Comparison of ENCODE assay signal across 29 cellular contexts in the genomic region with DNA sequence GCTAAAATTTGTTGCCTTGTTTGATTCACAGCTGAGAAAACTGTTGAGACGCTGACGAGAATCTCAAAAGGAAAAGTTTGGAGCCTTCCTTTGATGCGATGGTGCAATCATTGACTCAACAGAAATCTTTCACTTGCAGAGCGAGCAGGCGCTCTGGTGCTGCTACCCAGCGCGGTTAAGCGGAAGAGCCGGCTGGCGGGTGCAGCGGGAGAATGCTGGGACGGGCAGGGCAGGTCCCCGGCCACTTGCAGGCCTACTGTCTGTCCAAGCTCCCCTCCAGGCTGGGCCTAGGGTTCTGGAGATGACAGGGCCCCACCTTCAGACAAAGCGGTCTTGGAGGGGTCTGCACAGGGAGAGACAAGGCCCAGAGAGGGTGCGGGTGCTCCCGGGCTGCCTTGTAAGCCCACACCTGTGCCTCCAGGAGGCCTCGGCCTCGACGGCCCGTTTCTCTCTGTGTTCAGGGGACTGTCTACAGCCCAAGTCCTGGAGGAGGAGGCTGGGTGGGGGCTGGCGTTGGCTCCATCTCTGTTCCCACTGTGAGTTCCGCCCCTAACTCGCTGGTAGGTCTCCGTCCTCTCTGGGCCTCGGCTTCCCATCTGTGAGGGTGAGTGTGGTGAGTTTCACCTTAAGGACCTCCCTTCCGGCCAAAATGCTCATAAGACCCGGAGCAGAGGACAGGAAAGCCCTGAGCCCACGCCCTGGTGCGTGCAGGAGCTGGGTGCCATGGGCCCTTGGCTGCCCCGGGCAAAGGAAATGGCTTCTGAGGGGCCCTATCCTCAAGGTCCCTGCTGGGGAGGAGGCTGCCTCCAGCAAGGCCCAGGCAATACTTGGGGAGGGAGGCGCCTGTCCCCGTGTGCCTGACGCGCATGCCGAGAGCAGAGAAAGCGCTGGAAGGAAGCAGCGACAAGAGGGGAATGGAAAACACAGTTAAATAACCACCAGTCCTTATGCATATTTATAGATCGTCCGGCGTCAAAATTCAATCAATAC.
A peak's percentile ranks its signal among the peaks of the same experiment; 100 is the strongest.
DNase-seq lines count a peak whose midpoint lies in the region; ATAC-seq and TF ChIP-seq lines count a peak whose summit lies in the region.
"Had no signal": no experiment of that assay in that cellular context is flagged by ENCODE, and none has a peak within 500 bp of the region (broad histone marks: within the 10 kb centered on the region; RNA-seq: fewer than 3 reads in every experiment).

No MANE protein-coding gene starts in this region.

- POLR2A ChIA-PET in activated naive CD8-positive, alpha-beta T cell treated with anti-CD3 and anti-CD28 coated beads, Interleukin-2, amount 10 ng/mL, durations not matched to agents 7 days and 5 days (lab: Charles Lee): no interaction called here

- H3K27ac ChIP-seq in RWPE2 (ENCODE audit: poor library complexity, severe bottlenecking) (no peak overlapping the region), right cardiac atrium (ENCODE audit: low read length) (no peak overlapping the region), spleen (peak overlapping the region in 6 of 8 donors; percentile 43 to 66 (median 57))
- H3K27ac ChIP-seq: Peyer's patch, SJSA1, testis had no signal

- H3K36me3 Mint-ChIP-seq in activated naive CD8-positive, alpha-beta T cell treated with anti-CD3 and anti-CD28 coated beads, Interleukin-2, amount 10 ng/mL, durations not matched to agents 7 days and 5 days: peaks cover 3% of the 10 kb centered on the region
- H3K36me3 Mint-ChIP-seq in activated naive CD8-positive, alpha-beta T cell treated with anti-CD3 and anti-CD28 coated beads for 36 hours: peaks cover 7% of the 10 kb centered on the region

- TF ChIP-seq CTCF in RWPE2 (IDR thresholded peaks at IDR 0.05; ENCODE audit: poor library complexity, severe bottlenecking) (no peak), spleen (IDR thresholded peaks at IDR 0.05 in 8 of 11, conservative IDR thresholded peaks at IDR 0.05 in 3 of 11) (no peak)

- H3K4me3 Mint-ChIP-seq in activated naive CD8-positive, alpha-beta T cell treated with anti-CD3 and anti-CD28 coated beads, Interleukin-2, amount 10 ng/mL, durations not matched to agents 7 days and 5 days: no peak overlapping the region
- H3K4me3 Mint-ChIP-seq in activated naive CD8-positive, alpha-beta T cell treated with anti-CD3 and anti-CD28 coated beads for 36 hours: no peak overlapping the region
- H3K4me3 Mint-ChIP-seq: activated naive CD4-positive, alpha-beta T cell treated with anti-CD3 and anti-CD28 coated beads, Interleukin-2, amount 10 ng/mL, durations not matched to agents 7 days and 5 days had no signal

- H3K27ac Mint-ChIP-seq in activated naive CD8-positive, alpha-beta T cell treated with anti-CD3 and anti-CD28 coated beads, Interleukin-2, amount 10 ng/mL, durations not matched to agents 7 days and 5 days: no peak overlapping the region
- no peak overlapping the region for H3K27ac Mint-ChIP-seq in activated naive CD8-positive, alpha-beta T cell treated with anti-CD3 and anti-CD28 coated beads for 36 hours
- H3K27ac Mint-ChIP-seq: activated naive CD4-positive, alpha-beta T cell treated with anti-CD3 and anti-CD28 coated beads, Interleukin-2, amount 10 ng/mL, durations not matched to agents 7 days and 5 days had no signal

- H3K27me3 Mint-ChIP-seq in activated naive CD8-positive, alpha-beta T cell treated with anti-CD3 and anti-CD28 coated beads, Interleukin-2, amount 10 ng/mL, durations not matched to agents 7 days and 5 days: no peaks in the 10 kb centered on the region
- peaks cover 3% of the 10 kb centered on the region for H3K27me3 Mint-ChIP-seq in activated naive CD8-positive, alpha-beta T cell treated with anti-CD3 and anti-CD28 coated beads for 36 hours

- peak; percentile 27 for DNase-seq in activated naive CD8-positive, alpha-beta T cell treated with anti-CD3 and anti-CD28 coated beads, Interleukin-2, amount 10 ng/mL, durations not matched to agents 7 days and 5 days
- DNase-seq in activated naive CD8-positive, alpha-beta T cell treated with anti-CD3 and anti-CD28 coated beads for 36 hours: no peak
- DNase-seq in RWPE2 (ENCODE audit: low spot score): peak; percentile 52
- DNase-seq in right cardiac atrium: peak in 2 of 3 donors; percentile 39 to 52
- DNase-seq in spleen: peak; percentile 72
- DNase-seq in SHP77 (lab: John Stamatoyannopoulos, UW): no peak
- no peak for DNase-seq in putamen (ENCODE audit: low spot score)
- DNase-seq: 8988T; activated CD4-positive, alpha-beta T cell treated with anti-CD3 and anti-CD28 coated beads, Interleukin-2, amount 50 U/mL, for 4 hours; activated CD4-positive, CD25-positive, alpha-beta regulatory T cell; activated naive CD4-positive, alpha-beta T cell treated with anti-CD3 and anti-CD28 coated beads, Interleukin-2, amount 10 ng/mL, durations not matched to agents 7 days and 5 days; amygdala; cortex of kidney; DMS53; foreskin fibroblast; KBM-7; mesendoderm; NCI-H1105 treated with DMSO at 0.1 percent for 48 hours; NCI-H2029; NCI-H69; nucleus accumbens; stimulated activated CD4-positive, alpha-beta T cell treated with anti-CD3 and anti-CD28 coated beads, Interleukin-12 subunit alpha, Interleukin-12 subunit beta, amount 100 ng/mL, for 4 hours; stimulated activated naive CD4-positive, alpha-beta T cell; T-helper 1 cell; testis had no signal

- H3K36me3 ChIP-seq in RWPE2 (ENCODE audit: low read depth) (no peaks in the 10 kb centered on the region), spleen (peaks cover 0 to 28% (median 0%) of the 10 kb centered on the region in 6 donors)
- H3K36me3 ChIP-seq: HAP-1, Peyer's patch, SJSA1 had no signal

- no peaks in the 10 kb centered on the region for H3K9me3 ChIP-seq in RWPE2 (ENCODE audit: severe bottlenecking)
- H3K9me3 ChIP-seq in right cardiac atrium (ENCODE audit: control insufficient read depth, low read length): no peaks in the 10 kb centered on the region
- H3K9me3 ChIP-seq in spleen: no peaks in the 10 kb centered on the region
- H3K9me3 ChIP-seq: HAP-1, Peyer's patch, SJSA1, testis had no signal

- H3K27me3 ChIP-seq in RWPE2 (ENCODE audit: insufficient read depth, poor library complexity, severe bottlenecking): no peaks in the 10 kb centered on the region
- no peaks in the 10 kb centered on the region for H3K27me3 ChIP-seq in right cardiac atrium (ENCODE audit: control insufficient read depth, insufficient read depth)
- H3K27me3 ChIP-seq in spleen (replicated peaks in 1 of 7): no peaks in the 10 kb centered on the region
- H3K27me3 ChIP-seq: Peyer's patch, SJSA1, testis had no signal

- intact Hi-C loops in right cardiac atrium (cut with DNase I): no loop called here
- intact Hi-C loops in spleen (cut with DNase I; ENCODE audit: low total_unique reads): no loop called here

- no peaks in the 10 kb centered on the region for H3K9me3 Mint-ChIP-seq in activated naive CD8-positive, alpha-beta T cell treated with anti-CD3 and anti-CD28 coated beads, Interleukin-2, amount 10 ng/mL, durations not matched to agents 7 days and 5 days
- no peaks in the 10 kb centered on the region for H3K9me3 Mint-ChIP-seq in activated naive CD8-positive, alpha-beta T cell treated with anti-CD3 and anti-CD28 coated beads for 36 hours
- H3K9me3 Mint-ChIP-seq: activated naive CD4-positive, alpha-beta T cell treated with anti-CD3 and anti-CD28 coated beads, Interleukin-2, amount 10 ng/mL, durations not matched to agents 7 days and 5 days had no signal

- peaks cover 28% of the 10 kb centered on the region for H3K4me1 Mint-ChIP-seq in activated naive CD8-positive, alpha-beta T cell treated with anti-CD3 and anti-CD28 coated beads, Interleukin-2, amount 10 ng/mL, durations not matched to agents 7 days and 5 days
- peaks cover 27% of the 10 kb centered on the region for H3K4me1 Mint-ChIP-seq in activated naive CD8-positive, alpha-beta T cell treated with anti-CD3 and anti-CD28 coated beads for 36 hours

- H3K4me1 ChIP-seq in RWPE2 (ENCODE audit: insufficient read depth, poor library complexity, severe bottlenecking): no peaks in the 10 kb centered on the region
- peaks cover 4% of the 10 kb centered on the region for H3K4me1 ChIP-seq in right cardiac atrium (ENCODE audit: control insufficient read depth, insufficient read depth, low read length)
- H3K4me1 ChIP-seq in spleen: peaks cover under 1 to 100% (median 56%) of the 10 kb centered on the region in 6 donors
- H3K4me1 ChIP-seq: Peyer's patch, SJSA1 had no signal

- WGBS in right cardiac atrium: 93% methylated on average over 40 of the region's 40 CpGs
- WGBS in spleen, 5 donors: 78 to 85% (median 81%) methylated on average over 29 to 40 of the region's 40 CpGs

- ATAC-seq in activated naive CD8-positive, alpha-beta T cell treated with anti-CD3 and anti-CD28 coated beads, Interleukin-2, amount 10 ng/mL, durations not matched to agents 7 days and 5 days (ENCODE audit: low read depth): no peak
- ATAC-seq in RWPE2 (ENCODE audit: low read depth) (no peak), right cardiac atrium (no peak), HG03439 (IDR thresholded peaks at IDR 0.05; ENCODE audit: unreplicated experiment) (no peak)

- no peak for TF ChIP-seq POLR2A in spleen (IDR thresholded peaks at IDR 0.05)

- H3K4me3 ChIP-seq in RWPE2 (ENCODE audit: severe bottlenecking): no peak overlapping the region
- no peak overlapping the region for H3K4me3 ChIP-seq in right cardiac atrium (ENCODE audit: low read length)
- H3K4me3 ChIP-seq in spleen: no peak overlapping the region
- H3K4me3 ChIP-seq: HAP-1, Peyer's patch, SJSA1, testis had no signal

Comparison
In these comparisons a context has a peak if more than half of its experiments do, and no peak if none do; other contexts are left out.
1. DNase-seq: peak in activated naive CD8-positive, alpha-beta T cell treated with anti-CD3 and anti-CD28 coated beads, Interleukin-2, amount 10 ng/mL, durations not matched to agents 7 days and 5 days (single experiment), RWPE2 (single experiment), right cardiac atrium (2 of 3) and spleen (single experiment); none in activated naive CD8-positive, alpha-beta T cell treated with anti-CD3 and anti-CD28 coated beads for 36 hours (single experiment), SHP77 (0 of 2) and putamen (single experiment).
2. H3K27ac ChIP-seq: peak in spleen (6 of 8); none in RWPE2 (single experiment) and right cardiac atrium (single experiment).